Comparison of ENCODE assay signal across 8 cellular contexts in genomic region chr17:50866950-50867855, GRCh38. TPM values are rescaled to one million over a fixed set of nuclear protein-coding genes. Genes with fewer than 3 reads are reported as not detected.
DNase-seq lines count a peak whose midpoint lies in the region; ATAC-seq and TF ChIP-seq lines count a peak whose summit lies in the region.

No MANE protein-coding gene starts in this region.

- no peaks in the 10 kb centered on the region for H3K9me2 ChIP-seq in SK-N-SH

- H3K4me3 ChIP-seq in SK-N-SH (ENCODE audit: low read depth in 2 of 2, low read length in 1 of 2) = peak overlapping the region; percentile 79 to 85
- H3K4me3 ChIP-seq in suprapubic skin = peak overlapping the region; percentile 97

- peaks cover 10 to 13% of the 10 kb centered on the region in 2 donors for H3K36me3 Mint-ChIP-seq in activated naive CD4-positive, alpha-beta T cell treated with anti-CD3 and anti-CD28 coated beads, Interleukin-2, amount 50 U/mL, for 72 hours

- peak; percentile 79 for DNase-seq in GM04503 (ENCODE audit: low read depth)
- DNase-seq in NCI-H1092 treated with DMSO at 0.1 percent for 48 hours (lab: John Stamatoyannopoulos, UW) = peak; percentile 96
- peak; percentile 89 for DNase-seq in SK-N-SH
- DNase-seq in activated naive CD4-positive, alpha-beta T cell treated with anti-CD3 and anti-CD28 coated beads, Interleukin-2, amount 50 U/mL, for 72 hours (ENCODE audit: low spot score in 2 of 2) = peak; percentile 75 to 92
- peak; percentile 81 for DNase-seq in glomerular endothelial cell (ENCODE audit: extremely low read depth, low read depth, low spot score)
- peak; percentile 70 to 98 (median 95) for DNase-seq in nucleus accumbens (lab: John Stamatoyannopoulos, UW)
- peak; percentile 98 for DNase-seq in suprapubic skin (ENCODE audit: low spot score in 2 of 2)

- H3K4me1 ChIP-seq in SK-N-SH (ENCODE audit: control insufficient read depth in 1 of 2, insufficient read depth in 2 of 2, low read depth in 1 of 2, low read length in 1 of 2) = peaks cover 7 to 40% of the 10 kb centered on the region in 2 experiments; a peak in 2 of 4 replicates
- H3K4me1 ChIP-seq in suprapubic skin = peaks cover 39% of the 10 kb centered on the region

- peak in 1 of 2 donors; percentile 67 for TF ChIP-seq POLR2A in suprapubic skin (IDR thresholded peaks at IDR 0.05)

- H3K9me3 ChIP-seq in SK-N-SH (no peaks in the 10 kb centered on the region), suprapubic skin (no peaks in the 10 kb centered on the region)

- H3K79me2 ChIP-seq in SK-N-SH (ENCODE audit: insufficient read depth) = peaks cover 46% of the 10 kb centered on the region

- H4K20me1 ChIP-seq in SK-N-SH (ENCODE audit: insufficient read depth) = peaks cover 32% of the 10 kb centered on the region

- peak overlapping the region; percentile 92 to 94 for H3K27ac Mint-ChIP-seq in activated naive CD4-positive, alpha-beta T cell treated with anti-CD3 and anti-CD28 coated beads, Interleukin-2, amount 50 U/mL, for 72 hours

- H3K27me3 ChIP-seq in SK-N-SH (ENCODE audit: insufficient read depth) = no peaks in the 10 kb centered on the region
- no peaks in the 10 kb centered on the region for H3K27me3 ChIP-seq in suprapubic skin

- CTCF ChIA-PET in SK-N-SH (lab: Yijun Ruan, JAX) = interaction anchor here (0.8 to 22.4 kb wide), 13 partner anchors 11 to 286 kb away, joined by 3 to 820 read pairs (median 5); partner anchors contain the start of gene NME1

- no peak for TF ChIP-seq RAD21 in SK-N-SH (IDR thresholded peaks at IDR 0.05; ENCODE audit: low read length)

- peak overlapping the region; percentile 81 for H3K9ac ChIP-seq in SK-N-SH

- H3K27ac ChIP-seq in SK-N-SH (ENCODE audit: low read depth in 2 of 2, low read length in 1 of 2) (peak overlapping the region; percentile 97 to 100), suprapubic skin (peak overlapping the region; percentile 99)

- H2AFZ ChIP-seq in SK-N-SH (ENCODE audit: low read depth) = peak overlapping the region; percentile 80

- WGBS in SK-N-SH (ENCODE audit: low lambda C conversion rate) = under 1% methylated on average over 39 of the region's 55 CpGs
- 0% methylated on average over 45 of the region's 55 CpGs for WGBS in suprapubic skin

- H3K9me3 Mint-ChIP-seq in activated naive CD4-positive, alpha-beta T cell treated with anti-CD3 and anti-CD28 coated beads, Interleukin-2, amount 50 U/mL, for 72 hours = no peaks in the 10 kb centered on the region

- H3K4me2 ChIP-seq in SK-N-SH = peak overlapping the region; percentile 91

- peaks cover 11 to 16% of the 10 kb centered on the region in 2 experiments for H3K36me3 ChIP-seq in SK-N-SH (replicated peaks in 1 of 2; ENCODE audit: control insufficient read depth in 1 of 2, insufficient read depth in 2 of 2, low read length in 1 of 2)
- peaks cover 10% of the 10 kb centered on the region for H3K36me3 ChIP-seq in suprapubic skin

- no peak for TF ChIP-seq CTCF in SK-N-SH (IDR thresholded peaks at IDR 0.05)
- TF ChIP-seq CTCF in suprapubic skin (IDR thresholded peaks at IDR 0.05) = no peak

- H3F3A ChIP-seq in SK-N-SH (replicated peaks; ENCODE audit: insufficient read depth) = peaks cover 26% of the 10 kb centered on the region

- POLR2A ChIA-PET in SK-N-SH (lab: Yijun Ruan, JAX) = interaction anchor here (0.6 to 9.4 kb wide), 32 partner anchors 14 to 596 kb away, joined by 3 to 609 read pairs (median 8); partner anchors contain the start of genes LUC7L3, NME1 and NME2

- TF ChIP-seq EP300 in SK-N-SH (IDR thresholded peaks at IDR 0.05; ENCODE audit: borderline replicate concordance in 1 of 2, low read depth in 1 of 2, low read length in 1 of 2) (peak; percentile 55 to 93; a peak in 3 of 4 replicates), suprapubic skin (IDR thresholded peaks at IDR 0.05) (no peak)

- ATAC-seq in HG02610 (IDR thresholded peaks at IDR 0.05; ENCODE audit: unreplicated experiment) = peak; percentile 41
- ATAC-seq in activated naive CD4-positive, alpha-beta T cell treated with anti-CD3 and anti-CD28 coated beads, Interleukin-2, amount 50 U/mL, for 72 hours = peak; percentile 47 to 59

TF ChIP-seq in SK-N-SH, 30 proteins besides CTCF, POLR2A, EP300 and RAD21 (continues in another document):
- peak; percentile 72; the same call in 1 of the 2 replicates for TF ChIP-seq MEF2A (IDR thresholded peaks at IDR 0.05; ENCODE audit: borderline replicate concordance, low read depth)
- peak; percentile 68 for TF ChIP-seq TAF1 (IDR thresholded peaks at IDR 0.05; ENCODE audit: borderline replicate concordance, low read depth, low read length)
- TF ChIP-seq RXRA (IDR thresholded peaks at IDR 0.05; ENCODE audit: borderline replicate concordance, low read depth) = 0 out of 2 replicates have a peak, but pooled peaks have one; percentile 43
- peak; percentile 76 for TF ChIP-seq POLR2AphosphoS5 (IDR thresholded peaks at IDR 0.05; ENCODE audit: low read depth, low read length)
- no peak for TF ChIP-seq ZBTB33 (IDR thresholded peaks at IDR 0.05; ENCODE audit: borderline replicate concordance, low read depth)
- TF ChIP-seq GABPA (IDR thresholded peaks at IDR 0.05; ENCODE audit: low read depth) = peak; percentile 54; the same call in 1 of the 2 replicates
- peak; percentile 62 for TF ChIP-seq SIN3A (IDR thresholded peaks at IDR 0.05; ENCODE audit: borderline replicate concordance, low read depth, low read length)
- TF ChIP-seq ELF1 (IDR thresholded peaks at IDR 0.05) = peak; percentile 93
- no peak for TF ChIP-seq REST (IDR thresholded peaks at IDR 0.05; ENCODE audit: low read depth, low read length)
- TF ChIP-seq YY1 (IDR thresholded peaks at IDR 0.05; ENCODE audit: low read depth) = no peak
- no peak for TF ChIP-seq TEAD4 (IDR thresholded peaks at IDR 0.05; ENCODE audit: borderline replicate concordance, insufficient read depth)
- no peak for TF ChIP-seq EZH2phosphoT487 (IDR thresholded peaks at IDR 0.05; ENCODE audit: borderline replicate concordance, low read depth)
- peak; percentile 99 for TF ChIP-seq RFX5 (IDR thresholded peaks at IDR 0.05; ENCODE audit: low read length)
- TF ChIP-seq CHD2 (IDR thresholded peaks at IDR 0.05; ENCODE audit: low read length, partially characterized antibody) = peak; percentile 83
- peak; percentile 45 for TF ChIP-seq MXI1 (IDR thresholded peaks at IDR 0.05; ENCODE audit: low read depth, low read length)
- peak; percentile 65 for TF ChIP-seq MAX (IDR thresholded peaks at IDR 0.05; ENCODE audit: low read depth)

RNA-seq across cellular contexts. Expression of gene TOB1, which starts 1.0 kb away (rescaled TPM):
- polyA plus RNA-seq in SK-N-SH (2012; rRNA removed) = 19.3 and 21.8 TPM in 2 replicates
- 18.3 and 22.8 TPM in 2 replicates for polyA plus RNA-seq in SK-N-SH (2012; cell fraction: cytosol; rRNA removed)
- polyA plus RNA-seq in SK-N-SH (2012; cell fraction: nucleus; rRNA removed) = 14.2 and 22.7 TPM in 2 replicates
- total RNA-seq in activated naive CD4-positive, alpha-beta T cell treated with anti-CD3 and anti-CD28 coated beads, Interleukin-2, amount 50 U/mL, for 72 hours = 10 to 100 TPM; 25.7 to 85.5 TPM
- 8.2 and 10.8 TPM in 2 replicates for total RNA-seq in glomerular endothelial cell
- total RNA-seq in suprapubic skin = 100 to 1,000 TPM; 151 to 255 (median 174) TPM

RNA-seq across cellular contexts. Expression of gene WFIKKN2, which starts 31.8 kb away (rescaled TPM):
- not detected in 2 replicates for polyA plus RNA-seq in SK-N-SH (2012; rRNA removed)
- under 0.01 TPM in 1 of 2 replicates, not detected in the other for polyA plus RNA-seq in SK-N-SH (2012; cell fraction: cytosol; rRNA removed)
- not detected in 2 replicates for polyA plus RNA-seq in SK-N-SH (2012; cell fraction: nucleus; rRNA removed)
- not detected for total RNA-seq in activated naive CD4-positive, alpha-beta T cell treated with anti-CD3 and anti-CD28 coated beads, Interleukin-2, amount 50 U/mL, for 72 hours
- total RNA-seq in glomerular endothelial cell (not detected in 2 replicates), suprapubic skin (under 1 TPM; 0.36 to 0.93 (median 0.65) TPM)

Comparison
In these comparisons a context has a peak if more than half of its experiments do, and no peak if none do; other contexts are left out.
1. Peak in every context shown above with its lines: DNase-seq, ATAC-seq, H3K4me3 ChIP-seq and H3K27ac ChIP-seq.